ENCODE assay signal across 1 cellular context in genomic region chr1:24556414-24556795, GRCh38.
TF ChIP-seq lines count a peak whose summit lies in the region.

No MANE protein-coding gene starts in this region.

TF ChIP-seq in H1, 55 proteins besides CTCF, POLR2A, EP300 and RAD21 (continued from another document):
- TF ChIP-seq JUN (IDR thresholded peaks at IDR 0.05; ENCODE audit: low read depth, low read length), result no peak
- no peak for TF ChIP-seq TEAD4 (IDR thresholded peaks at IDR 0.05; ENCODE audit: low read depth, low read length)
- no peak for TF ChIP-seq NRF1 (IDR thresholded peaks at IDR 0.05; ENCODE audit: low read depth, low read length)
- TF ChIP-seq KDM1A (IDR thresholded peaks at IDR 0.05; ENCODE audit: borderline replicate concordance, low read length), result peak; percentile 89
- no peak for TF ChIP-seq MAFK (IDR thresholded peaks at IDR 0.05; ENCODE audit: low read depth, low read length)
- TF ChIP-seq RNF2 (IDR thresholded peaks at IDR 0.05; ENCODE audit: borderline replicate concordance, low read depth, low read length, missing control alignments, poor library complexity, severe bottlenecking), result no peak
- no peak for TF ChIP-seq SIN3A (conservative IDR thresholded peaks at IDR 0.05 in 1 of 2, IDR thresholded peaks at IDR 0.05 in 1 of 2; ENCODE audit: low read depth in 1 of 2, low read length in 2 of 2)
